10 cellular contexts compared by ENCODE assay signal in genomic region chr2:230717595-230717994, GRCh38. TPM values are rescaled to one million over a fixed set of nuclear protein-coding genes. Genes with fewer than 3 reads are reported as not detected.
DNase-seq lines count a peak whose midpoint lies in the region; ATAC-seq lines count a peak whose summit lies in the region.
"Had no signal": no experiment of that assay in that cellular context is flagged by ENCODE, and none has a peak within 500 bp of the region (broad histone marks: within the 10 kb centered on the region; RNA-seq: fewer than 3 reads in every experiment).

No MANE protein-coding gene starts in this region.

- no peak overlapping the region for H2BK12ac ChIP-seq in neuronal stem cell (ENCODE audit: low read length)

- DNase-seq in EL = peak; percentile 6
- peak; percentile 60 for DNase-seq in MV-4-11 (lab: John Stamatoyannopoulos, UW)
- DNase-seq in central memory CD8-positive, alpha-beta T cell (ENCODE audit: low spot score in 2 of 2) = no peak
- peak; percentile 12 for DNase-seq in neuronal stem cell (ENCODE audit: low spot score)
- DNase-seq in activated effector memory CD4-positive, alpha-beta T cell treated with anti-CD3 and anti-CD28 coated beads, Interleukin-2, amount 50 U/mL, for 16 hours = no peak
- DNase-seq: NCI-H2171 treated with DMSO at 0.1 percent for 48 hours, SW 1271 had no signal

- no peak overlapping the region for H3K23ac ChIP-seq in neuronal stem cell (ENCODE audit: low read depth, low read length, poor library complexity)

- H2BK15ac ChIP-seq in neuronal stem cell (ENCODE audit: low read length) = no peak overlapping the region

- no peaks in the 10 kb centered on the region for H3K9me3 ChIP-seq in neuronal stem cell (replicated peaks in 1 of 2; ENCODE audit: control insufficient read depth in 2 of 2, insufficient read depth in 1 of 2, low read depth in 1 of 2, low read length in 2 of 2)

- peaks cover 29% of the 10 kb centered on the region for H3K36me3 Mint-ChIP-seq in central memory CD8-positive, alpha-beta T cell (ENCODE audit: insufficient read depth)

- peak overlapping the region; percentile 7 for H3K27ac ChIP-seq in neuronal stem cell (replicated peaks; ENCODE audit: low read length)

- no peak overlapping the region for H3K9ac ChIP-seq in neuronal stem cell (ENCODE audit: low read depth, low read length, poor library complexity)

- H3K14ac ChIP-seq in neuronal stem cell (ENCODE audit: low read length) = no peak overlapping the region

- H3K36me3 ChIP-seq in neuronal stem cell (replicated peaks in 1 of 2; ENCODE audit: control insufficient read depth in 2 of 2, insufficient read depth in 2 of 2, low read length in 2 of 2) = peaks cover 0 to 26% of the 10 kb centered on the region in 2 donors

- peaks cover 6% of the 10 kb centered on the region for H3K79me1 ChIP-seq in neuronal stem cell (ENCODE audit: low read depth, low read length)

- H4K8ac ChIP-seq in neuronal stem cell (ENCODE audit: low read depth, low read length) = no peak overlapping the region

- peaks cover 67% of the 10 kb centered on the region for H3K4me1 Mint-ChIP-seq in central memory CD8-positive, alpha-beta T cell

- H2AK5ac ChIP-seq in neuronal stem cell (ENCODE audit: low read depth, low read length) = no peak overlapping the region

- H2BK5ac ChIP-seq in neuronal stem cell (ENCODE audit: low read length) = no peak overlapping the region

- peak overlapping the region; percentile 54 for H3K4me3 Mint-ChIP-seq in central memory CD8-positive, alpha-beta T cell

- H3K27me3 ChIP-seq in neuronal stem cell (ENCODE audit: control insufficient read depth in 3 of 3, insufficient read depth in 3 of 3, low read depth in 1 of 3, low read length in 3 of 3) = no peaks in the 10 kb centered on the region

- H3K27ac Mint-ChIP-seq in central memory CD8-positive, alpha-beta T cell (ENCODE audit: low read depth) = peak overlapping the region; percentile 30

- no peak overlapping the region for H3K18ac ChIP-seq in neuronal stem cell (ENCODE audit: low read length)

- no CpG with 5 or more reads among the region's 3 CpGs for WGBS in neuronal stem cell (ENCODE audit: extremely low coverage in 2 of 2, insufficient read length in 2 of 2, insufficient replicate concordance in 1 of 2), 2 donors

- H3K4me2 ChIP-seq in neuronal stem cell (ENCODE audit: insufficient read depth, low read length, poor library complexity, severe bottlenecking) = no peak overlapping the region

- H3K4me3 ChIP-seq in neuronal stem cell (ENCODE audit: low read length in 2 of 2) = no peak overlapping the region

- no peak overlapping the region for H2AFZ ChIP-seq in neuronal stem cell (ENCODE audit: low read length)

- no peaks in the 10 kb centered on the region for H3K9me3 Mint-ChIP-seq in central memory CD8-positive, alpha-beta T cell

- ATAC-seq in central memory CD8-positive, alpha-beta T cell (replicated peaks; ENCODE audit: extremely low read depth, poor library complexity, severe bottlenecking) = no peak
- ATAC-seq in GM19023 (IDR thresholded peaks at IDR 0.05; ENCODE audit: unreplicated experiment) (no peak), GM21723 (IDR thresholded peaks at IDR 0.05; ENCODE audit: unreplicated experiment) (no peak), GM21737 (IDR thresholded peaks at IDR 0.05; ENCODE audit: unreplicated experiment) (no peak)

- peaks cover 2 to 5% of the 10 kb centered on the region in 2 donors for H3K4me1 ChIP-seq in neuronal stem cell (ENCODE audit: control insufficient read depth in 2 of 2, insufficient read depth in 1 of 2, low read depth in 1 of 2, low read length in 2 of 2)

- no peak overlapping the region for H2BK120ac ChIP-seq in neuronal stem cell (ENCODE audit: low read depth, low read length)

- H4K91ac ChIP-seq in neuronal stem cell (ENCODE audit: low read depth, low read length, poor library complexity) = no peak overlapping the region

- no peak overlapping the region for H3K4ac ChIP-seq in neuronal stem cell (ENCODE audit: low read length)

- no peaks in the 10 kb centered on the region for H3K27me3 Mint-ChIP-seq in central memory CD8-positive, alpha-beta T cell

RNA-seq across cellular contexts. Expression of gene CAB39, which starts 5.0 kb away (rescaled TPM):
- polyA plus RNA-seq in neuronal stem cell (2013, experiment 1 of 2) = 26.9 TPM
- polyA plus RNA-seq in neuronal stem cell (2013, experiment 2 of 2) = 26.4 TPM

Comparison
In these comparisons a context has a peak if more than half of its experiments do, and no peak if none do; other contexts are left out.
1. DNase-seq: peak in EL (single experiment), MV-4-11 (single experiment) and neuronal stem cell (single experiment); none in central memory CD8-positive, alpha-beta T cell (0 of 2) and activated effector memory CD4-positive, alpha-beta T cell treated with anti-CD3 and anti-CD28 coated beads, Interleukin-2, amount 50 U/mL, for 16 hours (single experiment).